Comparison of ENCODE assay signal across 1 cellular context in the genomic region with DNA sequence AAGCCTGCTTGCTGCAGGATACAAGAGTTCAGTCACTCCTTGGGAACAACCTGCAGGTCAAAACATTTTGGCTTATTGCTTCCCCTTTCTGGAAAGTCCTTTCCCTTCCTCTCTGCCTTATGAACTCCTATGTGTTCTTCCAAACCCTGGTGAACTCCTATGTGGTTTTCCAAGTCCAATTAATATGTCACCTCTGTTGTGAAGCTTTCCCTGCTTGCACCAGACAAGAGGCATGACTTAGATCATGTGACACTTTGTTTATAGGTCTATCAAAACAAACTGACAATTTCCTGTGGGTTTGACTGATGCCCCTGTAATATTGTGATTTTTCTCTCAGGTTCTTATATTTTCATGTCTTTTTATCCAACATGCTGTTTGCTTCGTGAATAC.
TF ChIP-seq lines count a peak whose summit lies in the region.

No MANE protein-coding gene starts in this region.

TF ChIP-seq in HepG2, 621 proteins besides CTCF, POLR2A, EP300 and RAD21 (continued from another document):
- no peak for TF ChIP-seq ZNF737 (CRISPR knock-in tag; IDR thresholded peaks at IDR 0.05; ENCODE audit: borderline replicate concordance)
- no peak for TF ChIP-seq HIVEP1 (CRISPR knock-in tag; IDR thresholded peaks at IDR 0.05)
- TF ChIP-seq WIZ (CRISPR knock-in tag; IDR thresholded peaks at IDR 0.05): no peak
- no peak for TF ChIP-seq POGZ (CRISPR knock-in tag; IDR thresholded peaks at IDR 0.05)
- no peak for TF ChIP-seq KDM4B (CRISPR knock-in tag; IDR thresholded peaks at IDR 0.05)
- TF ChIP-seq ZNF446 (CRISPR knock-in tag; IDR thresholded peaks at IDR 0.05): no peak
- no peak for TF ChIP-seq HOXA3 (CRISPR knock-in tag; IDR thresholded peaks at IDR 0.05)
- no peak for TF ChIP-seq ZNF234 (CRISPR knock-in tag; conservative IDR thresholded peaks at IDR 0.05)
- no peak for TF ChIP-seq RAD51 (IDR thresholded peaks at IDR 0.05; ENCODE audit: borderline replicate concordance)
